8 cellular contexts compared by ENCODE assay signal in the genomic region with DNA sequence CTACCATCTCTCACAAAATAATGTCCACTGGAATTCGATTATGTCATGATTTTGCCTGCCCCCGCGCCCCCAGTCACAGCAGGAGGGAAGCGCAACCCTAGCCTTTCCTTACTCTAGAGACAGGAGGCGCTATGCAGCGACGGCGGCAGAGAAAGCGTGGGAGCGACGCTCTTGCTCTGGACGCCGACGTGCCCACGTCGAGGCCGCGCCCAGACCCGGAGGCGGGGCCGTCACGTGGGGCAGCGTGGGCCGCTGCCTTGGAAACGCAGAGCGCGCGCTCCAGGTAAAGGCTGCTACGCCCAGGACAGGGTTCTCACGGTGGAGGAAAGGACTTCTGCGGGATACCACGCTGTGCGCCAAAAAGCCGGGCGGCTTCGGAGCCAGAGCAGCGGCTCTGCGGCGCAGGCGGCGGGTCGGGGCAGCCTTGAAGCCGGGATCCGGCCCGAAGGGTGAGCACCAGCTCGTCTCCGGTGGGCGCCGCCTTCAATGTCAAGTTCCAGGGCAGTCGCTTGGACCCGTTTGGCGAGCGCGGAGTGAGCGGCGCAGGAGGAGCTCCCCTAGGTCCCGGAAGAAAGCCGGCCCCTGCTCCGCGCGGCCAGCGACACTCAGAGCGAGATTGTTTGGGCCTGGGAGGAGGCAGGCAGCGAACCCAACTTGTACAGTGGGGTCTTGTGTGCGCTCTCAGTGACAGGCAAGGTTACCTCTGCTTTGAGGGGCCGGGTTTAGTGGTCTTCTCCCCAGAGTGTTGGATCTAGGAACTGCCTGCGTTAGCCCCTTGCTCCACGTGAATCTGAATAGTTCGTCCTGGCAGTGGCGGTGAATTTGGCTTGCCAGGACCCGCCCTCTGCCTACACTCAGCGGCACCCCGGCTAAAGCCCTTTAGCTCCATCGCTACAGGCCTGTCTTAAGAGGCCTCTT.
DNase-seq lines count a peak whose midpoint lies in the region; ATAC-seq and TF ChIP-seq lines count a peak whose summit lies in the region.

No MANE protein-coding gene starts in this region.

- H3K36me3 ChIP-seq in liver (ENCODE audit: control insufficient read depth in 4 of 4, insufficient read depth in 3 of 4, low read depth in 1 of 4, low read length in 3 of 4): peaks cover 0 to under 1% (median under 1%) of the 10 kb centered on the region in 4 donors

- intact Hi-C loops in dorsolateral prefrontal cortex (cut with DNase I): loop anchor here (1.0 to 10.0 kb wide), 6 partner anchors 121 to 356 kb away; partner anchors contain the start of genes MRPL57 (in 2 of the 2) and SKA3 (in 2 of the 2)

- TF ChIP-seq CTCF in dorsolateral prefrontal cortex (IDR thresholded peaks at IDR 0.05 in 54 of 56, conservative IDR thresholded peaks at IDR 0.05 in 2 of 56; ENCODE audit: low read depth in 1 of 56, partially characterized antibody in 56 of 56) (peak; percentile 90 to 99 (median 97)), liver (IDR thresholded peaks at IDR 0.05; ENCODE audit: low read depth, low read length, missing input control) (peak; percentile 82)

- WGBS in liver: under 1% methylated on average over 74 of the region's 74 CpGs

- peak overlapping the region in 58 of 59 donors; percentile 44 to 95 (median 86) for H3K27ac ChIP-seq in dorsolateral prefrontal cortex
- H3K27ac ChIP-seq in liver (ENCODE audit: low read depth in 1 of 2, low read length in 2 of 2): peak overlapping the region; percentile 2 to 31

- H3K9ac ChIP-seq in liver (ENCODE audit: low read depth in 1 of 2, low read length in 2 of 2): peak overlapping the region; percentile 52 to 62

- ATAC-seq in GM19372 (IDR thresholded peaks at IDR 0.05; ENCODE audit: low read depth, unreplicated experiment): peak; percentile 87
- ATAC-seq in HG03521 (IDR thresholded peaks at IDR 0.05; ENCODE audit: unreplicated experiment): peak; percentile 97

- peak overlapping the region; percentile 75 to 100 (median 96) for H3K4me3 ChIP-seq in dorsolateral prefrontal cortex
- peak overlapping the region; percentile 72 to 95 (median 84) for H3K4me3 ChIP-seq in liver (ENCODE audit: low read depth in 1 of 3, low read length in 3 of 3)

- H3K4me1 ChIP-seq in liver (ENCODE audit: control insufficient read depth in 4 of 4, insufficient read depth in 4 of 4, low read length in 3 of 4): peaks cover 0 to 24% (median 13%) of the 10 kb centered on the region in 4 donors

- DNase-seq in CD1c-positive myeloid dendritic cell (ENCODE audit: extremely low spot score) (peak; percentile 97), NCI-H526 treated with DMSO at 0.1 percent for 48 hours (lab: John Stamatoyannopoulos, UW) (peak; percentile 95), dorsolateral prefrontal cortex (peak; percentile 71 to 91 (median 83))
- DNase-seq in activated CD4-positive, alpha-beta T cell treated with anti-CD3 and anti-CD28 coated beads, Interleukin-2, amount 50 U/mL, for 4 hours: peak; percentile 80 to 82
- peak; percentile 88 for DNase-seq in stimulated activated CD4-positive, alpha-beta T cell treated with anti-CD3 and anti-CD28 coated beads, Interleukin-4, amount 100 ng/mL, for 1 hour

- TF ChIP-seq RAD21 in liver (IDR thresholded peaks at IDR 0.05): peak; percentile 73 to 84

- no peaks in the 10 kb centered on the region for H3K27me3 ChIP-seq in dorsolateral prefrontal cortex
- no peaks in the 10 kb centered on the region for H3K27me3 ChIP-seq in liver (ENCODE audit: control insufficient read depth in 4 of 4, insufficient read depth in 4 of 4, low read length in 3 of 4)

- H3K9me3 ChIP-seq in liver (ENCODE audit: control insufficient read depth in 4 of 4, low read length in 3 of 4): no peaks in the 10 kb centered on the region

TF ChIP-seq in liver, 16 proteins besides CTCF, POLR2A, EP300 and RAD21:
- peak in 1 of 2 donors; percentile 61 for TF ChIP-seq GABPA (IDR thresholded peaks at IDR 0.05 in 1 of 2, conservative IDR thresholded peaks at IDR 0.05 in 1 of 2)
- TF ChIP-seq RXRA (IDR thresholded peaks at IDR 0.05): peak in 1 of 2 donors; percentile 21
- peak; percentile 13 for TF ChIP-seq NR2F2 (IDR thresholded peaks at IDR 0.05)
- TF ChIP-seq YY1 (IDR thresholded peaks at IDR 0.05): peak; percentile 16
- peak; percentile 76 to 89 for TF ChIP-seq EGR1 (IDR thresholded peaks at IDR 0.05; ENCODE audit: low read depth in 2 of 2)
- no peak for TF ChIP-seq REST (IDR thresholded peaks at IDR 0.05)
- TF ChIP-seq FOXA2 (IDR thresholded peaks at IDR 0.05): no peak
- peak; percentile 25 for TF ChIP-seq SP1 (IDR thresholded peaks at IDR 0.05)
- TF ChIP-seq, protein P1, sequence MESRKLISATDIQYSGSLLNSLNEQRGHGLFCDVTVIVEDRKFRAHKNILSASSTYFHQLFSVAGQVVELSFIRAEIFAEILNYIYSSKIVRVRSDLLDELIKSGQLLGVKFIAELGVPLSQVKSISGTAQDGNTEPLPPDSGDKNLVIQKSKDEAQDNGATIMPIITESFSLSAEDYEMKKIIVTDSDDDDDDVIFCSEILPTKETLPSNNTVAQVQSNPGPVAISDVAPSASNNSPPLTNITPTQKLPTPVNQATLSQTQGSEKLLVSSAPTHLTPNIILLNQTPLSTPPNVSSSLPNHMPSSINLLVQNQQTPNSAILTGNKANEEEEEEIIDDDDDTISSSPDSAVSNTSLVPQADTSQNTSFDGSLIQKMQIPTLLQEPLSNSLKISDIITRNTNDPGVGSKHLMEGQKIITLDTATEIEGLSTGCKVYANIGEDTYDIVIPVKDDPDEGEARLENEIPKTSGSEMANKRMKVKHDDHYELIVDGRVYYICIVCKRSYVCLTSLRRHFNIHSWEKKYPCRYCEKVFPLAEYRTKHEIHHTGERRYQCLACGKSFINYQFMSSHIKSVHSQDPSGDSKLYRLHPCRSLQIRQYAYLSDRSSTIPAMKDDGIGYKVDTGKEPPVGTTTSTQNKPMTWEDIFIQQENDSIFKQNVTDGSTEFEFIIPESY (IDR thresholded peaks at IDR 0.05): peak; percentile 87
- no peak for TF ChIP-seq HNF4G (IDR thresholded peaks at IDR 0.05)
- TF ChIP-seq, protein P2, sequence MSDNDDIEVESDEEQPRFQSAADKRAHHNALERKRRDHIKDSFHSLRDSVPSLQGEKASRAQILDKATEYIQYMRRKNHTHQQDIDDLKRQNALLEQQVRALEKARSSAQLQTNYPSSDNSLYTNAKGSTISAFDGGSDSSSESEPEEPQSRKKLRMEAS (IDR thresholded peaks at IDR 0.05): no peak

Comparison
In these comparisons a context has a peak if more than half of its experiments do, and no peak if none do; other contexts are left out.
1. Peak in every context shown above with its lines: DNase-seq, ATAC-seq, H3K4me3 ChIP-seq and H3K27ac ChIP-seq.